27 cellular contexts compared by ENCODE assay signal in the genomic region with DNA sequence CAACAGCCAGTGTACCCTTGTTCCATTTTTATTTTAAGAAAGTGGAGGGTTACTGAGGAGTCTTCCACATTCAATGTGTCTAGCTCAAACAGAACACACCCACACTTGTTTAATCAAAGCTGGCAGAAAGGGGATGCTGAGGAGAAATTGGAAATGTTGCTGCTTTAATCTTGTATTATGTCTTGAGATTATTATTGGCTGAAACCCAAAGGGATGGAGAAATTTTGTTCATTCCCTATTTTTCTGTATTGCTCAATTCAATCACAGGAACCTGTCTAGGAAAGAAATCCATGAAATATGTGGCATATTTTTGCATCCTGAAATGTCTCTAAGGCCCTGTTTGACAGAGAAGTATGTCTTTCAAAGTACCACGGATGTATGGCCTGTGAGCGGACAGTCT.
"Had no signal": no experiment of that assay in that cellular context is flagged by ENCODE, and none has a peak within 500 bp of the region (broad histone marks: within the 10 kb centered on the region; RNA-seq: fewer than 3 reads in every experiment).

No MANE protein-coding gene starts in this region.

- ATAC-seq: left colon; left lung; lower lobe of right lung; mucosa of descending colon; naive thymus-derived CD4-positive, alpha-beta T cell; pancreas; right cardiac atrium; sciatic nerve; stimulated activated naive B cell treated with anti-CD40 and anti-IgM and Interleukin-4, amounts not matched to agents 10 μg/mL and 1 μg/mL and 100 μg/mL, for 72 hours; stimulated activated naive CD8-positive, alpha-beta T cell treated with anti-CD3 and anti-CD28 coated beads, Interleukin-15, Interleukin-2, amounts not matched to agents 100 U/mL and 50 U/mL, for 24 hours; upper lobe of right lung had no signal

- DNase-seq: hippocampal formation; left colon; left lung; lower lobe of right lung; mesendoderm; mucosa of descending colon; naive thymus-derived CD4-positive, alpha-beta T cell; nucleus accumbens; pancreas; posterior cingulate gyrus; retina; right cardiac atrium; stimulated activated CD4-positive, alpha-beta T cell treated with anti-CD3 and anti-CD28 coated beads, Interleukin-12 subunit alpha, Interleukin-12 subunit beta, amount 100 ng/mL, for 4 hours; stimulated activated CD4-positive, alpha-beta T cell treated with anti-CD3 and anti-CD28 coated beads, Interleukin-15, amount 100 ng/mL, for 24 hours; stimulated activated CD4-positive, alpha-beta T cell treated with anti-CD3 and anti-CD28 coated beads, Interleukin-2, amount 100 ng/mL, for 24 hours; stimulated activated CD4-positive, alpha-beta T cell treated with anti-CD3 and anti-CD28 coated beads, Interleukin-4, amount 100 ng/mL, for 1 hour; stimulated activated naive B cell treated with anti-CD40 and anti-IgM and Interleukin-4, amounts not matched to agents 10 μg/mL and 1 μg/mL and 100 μg/mL, for 72 hours; stimulated activated naive CD8-positive, alpha-beta T cell treated with anti-CD3 and anti-CD28 coated beads, Interleukin-15, Interleukin-2, amounts not matched to agents 100 U/mL and 50 U/mL, for 24 hours; stomach; tibial artery; trophoblast cell; upper lobe of right lung had no signal

- H3K4me3 ChIP-seq: left lung, lower lobe of right lung, mucosa of descending colon, pancreas, prostate gland, skin epidermis, stomach, suprapubic skin, thoracic aorta, tibial artery, upper lobe of right lung had no signal
